In the genomic region with DNA sequence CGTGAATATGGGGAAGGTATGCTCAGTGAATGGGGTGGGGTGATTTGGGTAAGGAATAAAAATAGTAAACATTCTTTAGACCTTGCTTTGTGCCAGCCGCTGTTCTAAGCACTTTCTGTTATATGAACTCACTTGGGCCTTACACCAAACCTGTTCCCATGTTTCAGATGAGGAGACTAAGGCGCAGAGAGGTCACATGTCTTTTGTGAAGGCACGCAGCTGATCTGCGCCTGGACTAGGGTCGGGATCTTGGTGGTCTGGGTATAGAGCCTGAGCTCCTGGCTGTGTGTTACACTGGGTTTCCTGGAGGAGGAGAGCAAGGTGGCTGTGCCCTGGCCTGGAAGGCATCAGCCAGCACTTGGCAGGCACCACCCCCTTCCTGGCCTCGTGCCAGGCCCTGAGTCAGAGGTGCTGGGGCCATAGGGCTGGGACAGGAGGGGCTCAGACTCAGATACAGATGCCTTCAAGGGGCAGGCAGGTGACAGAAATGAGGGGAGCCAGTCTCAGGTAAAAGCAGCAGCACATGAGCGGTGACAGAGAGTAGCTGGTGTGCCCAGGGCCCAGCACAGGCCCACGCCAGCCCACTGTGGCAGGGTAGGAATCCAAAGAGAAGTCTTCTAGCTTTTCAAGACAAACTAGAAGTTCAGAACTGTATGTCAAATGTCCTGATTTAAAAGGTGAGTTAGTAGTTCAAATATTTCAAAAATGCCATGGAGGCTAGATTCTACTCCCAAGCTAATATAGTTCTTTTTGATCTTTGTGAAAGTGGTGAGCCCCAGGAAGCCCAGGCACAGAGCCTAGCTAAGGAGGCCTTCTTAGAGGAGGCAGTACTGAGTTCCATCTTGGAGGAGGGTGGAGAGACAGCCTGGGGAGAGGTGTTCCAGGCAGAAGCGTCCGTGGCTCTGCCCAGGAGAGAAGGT, we compare ENCODE assay signal across 8 cellular contexts.
DNase-seq lines count a peak whose midpoint lies in the region; ATAC-seq and TF ChIP-seq lines count a peak whose summit lies in the region.

No MANE protein-coding gene starts in this region.

- no peaks in the 10 kb centered on the region for H3K4me1 ChIP-seq in effector memory CD4-positive, alpha-beta T cell (ENCODE audit: control insufficient read depth, insufficient read depth, low read length, poor library complexity, severe bottlenecking)

- no peak overlapping the region for H3K4me3 ChIP-seq in effector memory CD4-positive, alpha-beta T cell (ENCODE audit: insufficient read depth, low read depth, low read length, poor library complexity, severe bottlenecking)

- no peak overlapping the region for H3K27ac ChIP-seq in effector memory CD4-positive, alpha-beta T cell (ENCODE audit: insufficient read depth, low read length, poor library complexity, severe bottlenecking)

- H3K27me3 ChIP-seq in effector memory CD4-positive, alpha-beta T cell (replicated peaks; ENCODE audit: control insufficient read depth, insufficient read depth, low read length, poor library complexity, severe bottlenecking), result no peaks in the 10 kb centered on the region

- TF ChIP-seq CTCF in omental fat pad (IDR thresholded peaks at IDR 0.05), result no peak

- no peaks in the 10 kb centered on the region for H3K36me3 ChIP-seq in effector memory CD4-positive, alpha-beta T cell (ENCODE audit: control insufficient read depth, insufficient read depth, low read length)

- no peaks in the 10 kb centered on the region for H3K9me3 ChIP-seq in effector memory CD4-positive, alpha-beta T cell (ENCODE audit: control insufficient read depth, low read length)

- DNase-seq in AG08396 (ENCODE audit: low spot score) (peak; percentile 70), HT-29 (ENCODE audit: low spot score) (peak; percentile 100), SW480 (ENCODE audit: low spot score) (peak; percentile 76), dermis blood vessel endothelial cell (peak; percentile 83), omental fat pad (ENCODE audit: low spot score) (peak; percentile 64)
- DNase-seq in effector memory CD4-positive, alpha-beta T cell, result no peak

- peak; percentile 30 for ATAC-seq in omental fat pad (ENCODE audit: low FRiP score)
- no peak for ATAC-seq in GM21390 (IDR thresholded peaks at IDR 0.05; ENCODE audit: unreplicated experiment)
- ATAC-seq in GM21576 (IDR thresholded peaks at IDR 0.05; ENCODE audit: unreplicated experiment), result no peak

Comparison
In these comparisons a context has a peak if more than half of its experiments do, and no peak if none do; other contexts are left out.
1. DNase-seq: peak in AG08396 (single experiment), HT-29 (single experiment), SW480 (single experiment), dermis blood vessel endothelial cell (single experiment) and omental fat pad (single experiment); none in effector memory CD4-positive, alpha-beta T cell (0 of 3).